In genomic region chr13:113153810-113154748, GRCh38 we compare ENCODE assay signal across 8 cellular contexts. TPM values are rescaled to one million over a fixed set of nuclear protein-coding genes. Genes with fewer than 3 reads are reported as not detected.
DNase-seq lines count a peak whose midpoint lies in the region; ATAC-seq, FAIRE-seq and TF ChIP-seq lines count a peak whose summit lies in the region.

No MANE protein-coding gene starts in this region.

- TF ChIP-seq CTCF in A549 (IDR thresholded peaks at IDR 0.05) (no peak), HL-60 (IDR thresholded peaks at IDR 0.05; ENCODE audit: insufficient read depth, low read length) (no peak), RWPE1 (conservative IDR thresholded peaks at IDR 0.05; ENCODE audit: low read depth) (no peak)

- intact Hi-C loops in activated naive CD4-positive, alpha-beta T cell treated with anti-CD3 and anti-CD28 coated beads for 36 hours (cut with micrococcal nuclease) = loop anchor here (2.0 to 5.0 kb wide), 3 partner anchors 42 to 337 kb away; partner anchors contain the start of genes DCUN1D2 and LAMP1

- peak overlapping the region; percentile 10 for H3K27ac Mint-ChIP-seq in activated naive CD4-positive, alpha-beta T cell treated with anti-CD3 and anti-CD28 coated beads for 36 hours

- H3K4me2 ChIP-seq in A549 = peak overlapping the region; percentile 82

- H2AFZ ChIP-seq in neuron (ENCODE audit: low read depth, low read length) = peak overlapping the region; percentile 76

- CTCF ChIA-PET in A549 (lab: Yijun Ruan, JAX) (no interaction called here), RWPE1 (lab: Yijun Ruan, JAX) (no interaction called here)
- CTCF ChIA-PET in activated naive CD4-positive, alpha-beta T cell treated with anti-CD3 and anti-CD28 coated beads for 36 hours (lab: Charles Lee) = interaction anchor here (1.0 kb wide), 1 partner anchor 339 kb away, joined by 3 read pairs; no protein-coding TSS in a partner anchor

- no peak for TF ChIP-seq RAD21 in A549 (conservative IDR thresholded peaks at IDR 0.05 in 1 of 2, IDR thresholded peaks at IDR 0.05 in 1 of 2)

- peak overlapping the region; percentile 78 to 85 for H3K27ac ChIP-seq in A549
- H3K27ac ChIP-seq in HL-60 (replicated peaks) = peak overlapping the region; percentile 36
- H3K27ac ChIP-seq in RWPE1 = peak overlapping the region; percentile 69
- H3K27ac ChIP-seq in substantia nigra (ENCODE audit: low read depth, low read length, poor library complexity, severe bottlenecking) = peak overlapping the region; percentile 50

- peak; percentile 47 to 70 for DNase-seq in A549 (ENCODE audit: low read depth in 1 of 2, low spot score in 1 of 2)
- peak; percentile 61 for DNase-seq in GM18507 (ENCODE audit: extremely low spot score, insufficient read length, low read depth)
- DNase-seq in HL-60 (ENCODE audit: low read depth in 1 of 2, low spot score in 1 of 2) = peak; percentile 50 to 68
- DNase-seq in RWPE1 (ENCODE audit: low spot score) = peak; percentile 72
- peak; percentile 68 for DNase-seq in activated naive CD4-positive, alpha-beta T cell treated with anti-CD3 and anti-CD28 coated beads for 36 hours
- DNase-seq in frontal cortex (ENCODE audit: low spot score in 2 of 2) = peak; percentile 84 to 93
- DNase-seq in substantia nigra (lab: John Stamatoyannopoulos, UW) = peak; percentile 20 to 94 (median 76)

- peaks cover 7% of the 10 kb centered on the region; the same call in 2 of the 3 replicates for H3K4me1 ChIP-seq in A549
- H3K4me1 ChIP-seq in neuron (ENCODE audit: insufficient read depth, low read length) = peaks cover 16% of the 10 kb centered on the region

- peaks cover 17% of the 10 kb centered on the region for H3K4me1 Mint-ChIP-seq in activated naive CD4-positive, alpha-beta T cell treated with anti-CD3 and anti-CD28 coated beads for 36 hours (ENCODE audit: low read depth)

- H3K4me3 ChIP-seq in A549 (peak overlapping the region; percentile 35), HL-60 (replicated peaks; ENCODE audit: insufficient read depth, low read length) (peak overlapping the region; percentile 16), neuron (ENCODE audit: low read length) (peak overlapping the region; percentile 43)

- POLR2A ChIA-PET in A549 (lab: Yijun Ruan, JAX) = interaction anchor here (0.7 to 1.1 kb wide), 2 partner anchors 12 to 55 kb away, joined by 3 to 4 read pairs; partner anchors contain the start of genes CUL4A and PCID2
- POLR2A ChIA-PET in RWPE1 (lab: Yijun Ruan, JAX; ENCODE audit: low non-redundant PET) = no interaction called here

- peak; percentile 67 for TF ChIP-seq POLR2A in A549 (IDR thresholded peaks at IDR 0.05; ENCODE audit: low read length)

- peaks cover 1% of the 10 kb centered on the region for H3K36me3 Mint-ChIP-seq in activated naive CD4-positive, alpha-beta T cell treated with anti-CD3 and anti-CD28 coated beads for 36 hours (ENCODE audit: low read depth)

- no peaks in the 10 kb centered on the region for H3K36me3 ChIP-seq in neuron (ENCODE audit: insufficient read depth, low read length)

- 14% methylated on average over 13 of the region's 76 CpGs for WGBS in A549 (ENCODE audit: missing lambda C conversion rate)

- H3K27me3 Mint-ChIP-seq in activated naive CD4-positive, alpha-beta T cell treated with anti-CD3 and anti-CD28 coated beads for 36 hours (ENCODE audit: low read depth) = peaks cover 4% of the 10 kb centered on the region

- no peaks in the 10 kb centered on the region for H3K9me3 ChIP-seq in A549
- H3K9me3 ChIP-seq in neuron (ENCODE audit: low read length) = peaks cover 2% of the 10 kb centered on the region

- ATAC-seq in A549 = peak; percentile 66 to 81; a peak in 4 of 6 replicates

- no peak for TF ChIP-seq EP300 in A549 (IDR thresholded peaks at IDR 0.05)

- peaks cover 9% of the 10 kb centered on the region for H3K9me3 Mint-ChIP-seq in activated naive CD4-positive, alpha-beta T cell treated with anti-CD3 and anti-CD28 coated beads for 36 hours

- FAIRE-seq in A549 (lab: Jason Lieb, UNC) (no peak), GM18507 (lab: Jason Lieb, UNC) (no peak), frontal cortex (lab: Jason Lieb, UNC) (no peak)

- H3K4me3 Mint-ChIP-seq in activated naive CD4-positive, alpha-beta T cell treated with anti-CD3 and anti-CD28 coated beads for 36 hours = peak overlapping the region; percentile 71

- H3K27me3 ChIP-seq in HL-60 (ENCODE audit: insufficient read depth, poor library complexity, severe bottlenecking) (no peaks in the 10 kb centered on the region), neuron (ENCODE audit: insufficient read depth, low read length) (peaks cover 8% of the 10 kb centered on the region)

TF ChIP-seq in A549, 52 proteins besides CTCF, POLR2A, EP300 and RAD21 (continues in another document):
- no peak for TF ChIP-seq MAZ (IDR thresholded peaks at IDR 0.05; ENCODE audit: borderline replicate concordance, low read depth, low read length)
- peak; percentile 67 for TF ChIP-seq USF2 (IDR thresholded peaks at IDR 0.05)
- no peak for TF ChIP-seq FOSL2 (IDR thresholded peaks at IDR 0.05)
- no peak for TF ChIP-seq FOSL2 (CRISPR knock-in tag; IDR thresholded peaks at IDR 0.05)
- TF ChIP-seq NFE2L2 (conservative IDR thresholded peaks at IDR 0.05; ENCODE audit: low read length) = no peak
- no peak for TF ChIP-seq ATOH8 (CRISPR knock-in tag; IDR thresholded peaks at IDR 0.05; ENCODE audit: low read depth)
- 0 out of 2 replicates have a peak, but pooled peaks have one; percentile 47 for TF ChIP-seq HOXB5 (CRISPR knock-in tag; IDR thresholded peaks at IDR 0.05)
- no peak for TF ChIP-seq TP53 (CRISPR knock-in tag; IDR thresholded peaks at IDR 0.05)
- TF ChIP-seq JUNB (IDR thresholded peaks at IDR 0.05) = no peak
- no peak; a peak in 1 of 5 replicates for TF ChIP-seq JUN (IDR thresholded peaks at IDR 0.05)
- no peak for TF ChIP-seq CEBPB (IDR thresholded peaks at IDR 0.05)
- peak; percentile 57; the same call in 1 of the 2 replicates for TF ChIP-seq BHLHE40 (IDR thresholded peaks at IDR 0.05; ENCODE audit: low read depth, low read length)
- TF ChIP-seq MAFK (IDR thresholded peaks at IDR 0.05; ENCODE audit: partially characterized antibody) = no peak
- no peak for TF ChIP-seq ZC3H11A (IDR thresholded peaks at IDR 0.05)
- no peak for TF ChIP-seq MYC (IDR thresholded peaks at IDR 0.05; ENCODE audit: borderline replicate concordance, low read length)

RNA-seq across cellular contexts. Expression of gene PROZ, which starts 4.4 kb away (rescaled TPM):
- polyA plus RNA-seq in A549 (2011; rRNA removed) (not detected in 2 replicates), A549 (2017; fragmentation: RNase III; extraction: RNeasy Plus Mini Kit Qiagen cat#74134 plus additional on column Dnase treatment) (not detected in 3 replicates)
- polyA plus RNA-seq in A549 (2012; cell fraction: cytosol; rRNA removed) = not detected in 2 replicates
- not detected in 2 replicates for polyA plus RNA-seq in A549 (2012; cell fraction: nucleus; rRNA removed)
- not detected in 2 replicates for polyA minus RNA-seq in A549 (2011; rRNA and poly(A)+ RNA removed)
- total RNA-seq in activated naive CD4-positive, alpha-beta T cell treated with anti-CD3 and anti-CD28 coated beads for 36 hours = not detected
- total RNA-seq in frontal cortex = not detected

RNA-seq across cellular contexts. Expression of gene F10, which starts 31.5 kb away (rescaled TPM):
- polyA plus RNA-seq in A549 (2011; rRNA removed) (0.32 and 0.42 TPM in 2 replicates), A549 (2017; fragmentation: RNase III; extraction: RNeasy Plus Mini Kit Qiagen cat#74134 plus additional on column Dnase treatment) (not detected in 3 replicates)
- polyA plus RNA-seq in A549 (2012; cell fraction: cytosol; rRNA removed) = 0.03 and 0.08 TPM in 2 replicates
- 0.10 TPM in 2 replicates for polyA plus RNA-seq in A549 (2012; cell fraction: nucleus; rRNA removed)
- 0.19 TPM in 1 of 2 replicates, not detected in the other for polyA minus RNA-seq in A549 (2011; rRNA and poly(A)+ RNA removed)
- not detected for total RNA-seq in activated naive CD4-positive, alpha-beta T cell treated with anti-CD3 and anti-CD28 coated beads for 36 hours
- total RNA-seq in frontal cortex = 0.82 TPM

RNA-seq across cellular contexts. Expression of gene F7, which starts 48.5 kb away (rescaled TPM):
- polyA plus RNA-seq in A549 (2011; rRNA removed) (0.65 and 1.7 TPM in 2 replicates), A549 (2017; fragmentation: RNase III; extraction: RNeasy Plus Mini Kit Qiagen cat#74134 plus additional on column Dnase treatment) (0.26 to 0.44 TPM (median 0.30 TPM) in 3 replicates)
- 0.09 and 0.14 TPM in 2 replicates for polyA plus RNA-seq in A549 (2012; cell fraction: cytosol; rRNA removed)
- 0.12 and 0.65 TPM in 2 replicates for polyA plus RNA-seq in A549 (2012; cell fraction: nucleus; rRNA removed)
- 0.63 and 3.0 TPM in 2 replicates for polyA minus RNA-seq in A549 (2011; rRNA and poly(A)+ RNA removed)
- under 1 TPM; 0.35 to 0.62 TPM for total RNA-seq in activated naive CD4-positive, alpha-beta T cell treated with anti-CD3 and anti-CD28 coated beads for 36 hours
- 0.82 TPM for total RNA-seq in frontal cortex

RNA-seq across cellular contexts. Expression of gene PCID2, which starts 54.4 kb away (rescaled TPM):
- 68.7 and 71.1 TPM in 2 replicates for polyA plus RNA-seq in A549 (2011; rRNA removed)
- polyA plus RNA-seq in A549 (2012; cell fraction: cytosol; rRNA removed) = 37.4 and 38.5 TPM in 2 replicates
- polyA plus RNA-seq in A549 (2012; cell fraction: nucleus; rRNA removed) = 39.1 and 60.0 TPM in 2 replicates
- 37.7 to 39.9 TPM (median 39.1 TPM) in 3 replicates for polyA plus RNA-seq in A549 (2017; fragmentation: RNase III; extraction: RNeasy Plus Mini Kit Qiagen cat#74134 plus additional on column Dnase treatment)
- 44.5 and 45.2 TPM in 2 replicates for polyA minus RNA-seq in A549 (2011; rRNA and poly(A)+ RNA removed)
- 10 to 100 TPM; 63.5 to 67.1 TPM for total RNA-seq in activated naive CD4-positive, alpha-beta T cell treated with anti-CD3 and anti-CD28 coated beads for 36 hours
- 48.5 TPM for total RNA-seq in frontal cortex

RNA-seq across cellular contexts. Expression of gene CUL4A, which starts 55.3 kb away (rescaled TPM):
- 53.2 and 55.4 TPM in 2 replicates for polyA plus RNA-seq in A549 (2011; rRNA removed)
- 32.5 and 37.9 TPM in 2 replicates for polyA plus RNA-seq in A549 (2012; cell fraction: cytosol; rRNA removed)
- polyA plus RNA-seq in A549 (2012; cell fraction: nucleus; rRNA removed) = 52.7 and 61.2 TPM in 2 replicates
- polyA plus RNA-seq in A549 (2017; fragmentation: RNase III; extraction: RNeasy Plus Mini Kit Qiagen cat#74134 plus additional on column Dnase treatment) = 46.9 to 57.0 TPM (median 49.6 TPM) in 3 replicates
- 38.9 and 39.1 TPM in 2 replicates for polyA minus RNA-seq in A549 (2011; rRNA and poly(A)+ RNA removed)
- total RNA-seq in activated naive CD4-positive, alpha-beta T cell treated with anti-CD3 and anti-CD28 coated beads for 36 hours = 10 to 100 TPM; 58.9 to 59.4 TPM
- total RNA-seq in frontal cortex = 61.6 TPM

Comparison
In these comparisons a context has a peak if more than half of its experiments do, and no peak if none do; other contexts are left out.
1. Peak in every context shown above with its lines: DNase-seq, ATAC-seq, H3K4me3 ChIP-seq and H3K27ac ChIP-seq.